9 cellular contexts compared by ENCODE assay signal in the genomic region with DNA sequence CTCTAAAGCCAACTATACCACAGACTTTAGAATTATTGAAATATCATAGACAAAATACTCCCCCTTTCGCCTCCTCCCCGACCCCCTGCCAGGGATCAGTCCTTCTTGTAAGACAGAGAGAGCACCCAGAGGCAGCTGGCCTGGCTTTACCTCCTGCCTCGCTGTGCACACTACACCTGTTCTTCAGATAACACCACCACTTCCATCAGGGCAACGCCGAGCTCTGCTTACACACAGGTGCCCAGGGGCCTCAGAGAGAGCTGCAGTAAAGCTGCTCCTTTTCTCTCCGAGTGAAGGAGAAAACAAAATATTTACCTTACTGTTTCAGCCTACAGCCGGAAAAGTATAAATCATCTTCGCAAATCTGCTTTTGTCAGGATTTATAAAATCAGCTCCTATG.
A peak's percentile ranks its signal among the peaks of the same experiment; 100 is the strongest.
DNase-seq lines count a peak whose midpoint lies in the region; ATAC-seq and TF ChIP-seq lines count a peak whose summit lies in the region.
"Had no signal": no experiment of that assay in that cellular context is flagged by ENCODE, and none has a peak within 500 bp of the region (broad histone marks: within the 10 kb centered on the region; RNA-seq: fewer than 3 reads in every experiment).

No MANE protein-coding gene starts in this region.

- no peak overlapping the region for H3K4me3 ChIP-seq in ACC112 (ENCODE audit: low read depth, low read length)

- TF ChIP-seq CTCF in mesothelial cell of epicardium (IDR thresholded peaks at IDR 0.05; ENCODE audit: unreplicated experiment), result no peak
- no peak for TF ChIP-seq CTCF in Calu3 (IDR thresholded peaks at IDR 0.05; ENCODE audit: unreplicated experiment)
- no peak for TF ChIP-seq CTCF in GM20000 (IDR thresholded peaks at IDR 0.05; ENCODE audit: extremely low read depth, missing control alignments)

- H3K27ac Mint-ChIP-seq in mesothelial cell of epicardium (peak overlapping the region; percentile 63), Calu3 (ENCODE audit: unreplicated experiment) (no peak overlapping the region)

- CTCF ChIA-PET in Calu3 (lab: Charles Lee), result no interaction called here

- H3K36me3 Mint-ChIP-seq in mesothelial cell of epicardium, result peaks cover 6% of the 10 kb centered on the region
- no peaks in the 10 kb centered on the region for H3K36me3 Mint-ChIP-seq in Calu3 (ENCODE audit: insufficient read depth, unreplicated experiment)

- H3K4me1 Mint-ChIP-seq in mesothelial cell of epicardium (peaks cover 6% of the 10 kb centered on the region), Calu3 (ENCODE audit: low read depth, unreplicated experiment) (no peaks in the 10 kb centered on the region)

- H3K4me1 ChIP-seq in ACC112 (ENCODE audit: control insufficient read depth, insufficient read depth, low read length, unreplicated experiment), result peaks cover 32% of the 10 kb centered on the region

- no peak overlapping the region for H2AFZ ChIP-seq in ACC112 (ENCODE audit: low read length, unreplicated experiment)

- H3K9me3 Mint-ChIP-seq in mesothelial cell of epicardium (no peaks in the 10 kb centered on the region), Calu3 (ENCODE audit: low read depth, unreplicated experiment) (no peaks in the 10 kb centered on the region)

- intact Hi-C loops in Calu3 (cut with micrococcal nuclease; ENCODE audit: unreplicated experiment), result no loop called here

- peaks cover 96% of the 10 kb centered on the region for H3K79me2 ChIP-seq in ACC112 (ENCODE audit: control insufficient read depth, insufficient read depth, low read length, unreplicated experiment)

- H3K27ac ChIP-seq in ACC112 (ENCODE audit: low read depth, low read length), result peak overlapping the region; percentile 18; the same call in 1 of the 2 replicates

- no peak overlapping the region for H3K4me3 Mint-ChIP-seq in mesothelial cell of epicardium
- no peak overlapping the region for H3K4me3 Mint-ChIP-seq in Calu3 (ENCODE audit: low read depth, unreplicated experiment)

- no peaks in the 10 kb centered on the region for H3K27me3 Mint-ChIP-seq in mesothelial cell of epicardium (ENCODE audit: low read depth)
- no peaks in the 10 kb centered on the region for H3K27me3 Mint-ChIP-seq in Calu3 (ENCODE audit: unreplicated experiment)

- no peaks in the 10 kb centered on the region for H3K27me3 ChIP-seq in ACC112 (ENCODE audit: insufficient read depth, low read length)

- ATAC-seq in HG02938 (IDR thresholded peaks at IDR 0.05; ENCODE audit: unreplicated experiment), result peak; percentile 8

- DNase-seq in NCI-H69 (lab: John Stamatoyannopoulos, UW), result peak; percentile 28
- DNase-seq in mesothelial cell of epicardium (ENCODE audit: low spot score in 2 of 2, unreplicated experiment in 2 of 2), result no peak
- DNase-seq in stimulated activated CD4-positive, alpha-beta T cell treated with anti-CD3 and anti-CD28 coated beads, Interleukin-4, amount 100 ng/mL, for 1 hour, result no peak
- DNase-seq in occipital lobe (lab: John Stamatoyannopoulos, UW), result no peak
- no peak for DNase-seq in Calu3
- no peak for DNase-seq in GM20000 (ENCODE audit: low spot score)
- DNase-seq: NK-92 treated with Interleukin-12 subunit alpha and Interleukin-12 subunit beta, amount 100 ng/mL, for 24 hours had no signal

- no TSS peak for BruUV-seq in Calu3 (replicated peaks; lab: Mats Ljungman, UMichigan)

- peaks cover 19% of the 10 kb centered on the region for H3K36me3 ChIP-seq in ACC112 (ENCODE audit: insufficient read depth, low read length)
